In genomic region chr10:15621116-15621515, GRCh38 we compare ENCODE assay signal across 29 cellular contexts.
"Had no signal": no experiment of that assay in that cellular context is flagged by ENCODE, and none has a peak within 500 bp of the region (broad histone marks: within the 10 kb centered on the region; RNA-seq: fewer than 3 reads in every experiment).

No MANE protein-coding gene starts in this region.

- H3K4me1 Mint-ChIP-seq: activated B cell treated with CpG ODN at 0.5 μM for 24 hours; activated CD4-positive, alpha-beta T cell treated with anti-CD3 and anti-CD28 coated beads, Interleukin-2, amount 10 ng/mL, durations not matched to agents 7 days and 5 days had no signal

- H3K4me3 ChIP-seq: adrenal gland, body of pancreas, MG63, Peyer's patch, SJCRH30 had no signal

- H3K27ac ChIP-seq: body of pancreas, KMS-11, Peyer's patch, RWPE1, SJCRH30 had no signal

- H3K9me3 Mint-ChIP-seq: activated B cell treated with CpG ODN at 0.5 μM for 24 hours; activated CD4-positive, alpha-beta memory T cell treated with anti-CD3 and anti-CD28 coated beads for 36 hours; activated CD4-positive, alpha-beta T cell treated with anti-CD3 and anti-CD28 coated beads, Interleukin-2, amount 10 ng/mL, durations not matched to agents 7 days and 5 days; activated naive CD4-positive, alpha-beta T cell treated with anti-CD3 and anti-CD28 coated beads for 36 hours; activated T-cell treated with anti-CD3 and anti-CD28 coated beads, Interleukin-2, amount 50 U/mL, for 4 hours had no signal

- DNase-seq: activated B cell treated with CpG ODN at 0.5 μM for 24 hours; activated CD4-positive, alpha-beta memory T cell treated with anti-CD3 and anti-CD28 coated beads for 36 hours; activated CD4-positive, alpha-beta T cell treated with anti-CD3 and anti-CD28 coated beads, Interleukin-2, amount 10 ng/mL, durations not matched to agents 7 days and 5 days; activated CD8-positive, alpha-beta memory T cell treated with anti-CD3 and anti-CD28 coated beads for 24 hours; activated effector memory CD4-positive, alpha-beta T cell treated with anti-CD3 and anti-CD28 coated beads, Interleukin-2, amount 50 U/mL, for 16 hours; activated naive CD4-positive, alpha-beta T cell treated with anti-CD3 and anti-CD28 coated beads for 36 hours; activated T-cell treated with anti-CD3 and anti-CD28 coated beads, Interleukin-2, amount 50 U/mL, for 4 hours; adrenal gland; anterior cingulate cortex; body of pancreas; MG63; MV-4-11; NCI-H1105; NCI-H1436; NCI-H1694 treated with DMSO at 0.1 percent for 48 hours; NCI-H2029 treated with DMSO at 0.1 percent for 48 hours; NCI-H345; NCI-H510A; NCI-H526 treated with DMSO at 0.1 percent for 48 hours; NCI-H82; Peyer's patch; Right ventricle myocardium superior; SJCRH30; SW 1271; T-helper 9 cell had no signal

- H3K36me3 Mint-ChIP-seq: activated CD4-positive, alpha-beta memory T cell treated with anti-CD3 and anti-CD28 coated beads for 36 hours; activated naive CD8-positive, alpha-beta T cell had no signal

- H3K9me3 ChIP-seq: adrenal gland, body of pancreas, MG63, Peyer's patch, SJCRH30 had no signal

- H3K27me3 Mint-ChIP-seq: activated B cell treated with CpG ODN at 0.5 μM for 24 hours; activated naive CD8-positive, alpha-beta T cell had no signal

- H3K36me3 ChIP-seq: adrenal gland, MG63, Peyer's patch, SJCRH30 had no signal

- H3K27me3 ChIP-seq: adrenal gland, body of pancreas, MG63, Peyer's patch, SJCRH30 had no signal

- H3K4me3 Mint-ChIP-seq: activated B cell treated with CpG ODN at 0.5 μM for 24 hours; activated CD4-positive, alpha-beta memory T cell treated with anti-CD3 and anti-CD28 coated beads for 36 hours; activated CD4-positive, alpha-beta T cell treated with anti-CD3 and anti-CD28 coated beads, Interleukin-2, amount 10 ng/mL, durations not matched to agents 7 days and 5 days; activated naive CD4-positive, alpha-beta T cell treated with anti-CD3 and anti-CD28 coated beads for 36 hours; activated naive CD8-positive, alpha-beta T cell; activated T-cell treated with anti-CD3 and anti-CD28 coated beads, Interleukin-2, amount 50 U/mL, for 4 hours had no signal

- H3K4me1 ChIP-seq: body of pancreas, Peyer's patch, SJCRH30 had no signal

- H3K27ac Mint-ChIP-seq: activated B cell treated with CpG ODN at 0.5 μM for 24 hours; activated CD4-positive, alpha-beta memory T cell treated with anti-CD3 and anti-CD28 coated beads for 36 hours; activated CD4-positive, alpha-beta T cell treated with anti-CD3 and anti-CD28 coated beads, Interleukin-2, amount 10 ng/mL, durations not matched to agents 7 days and 5 days; activated naive CD4-positive, alpha-beta T cell treated with anti-CD3 and anti-CD28 coated beads for 36 hours; activated naive CD8-positive, alpha-beta T cell had no signal

- ATAC-seq: activated T-cell treated with anti-CD3 and anti-CD28 coated beads, Interleukin-2, amount 50 U/mL, for 4 hours; body of pancreas; SK-N-SH treated with all-trans-retinoic acid at 6 μM for 48 hours had no signal
